Comparison of ENCODE assay signal across 10 cellular contexts in genomic region chr14:64235652-64236640, GRCh38. TPM values are rescaled to one million over a fixed set of nuclear protein-coding genes. Genes with fewer than 3 reads are reported as not detected.
DNase-seq lines count a peak whose midpoint lies in the region; ATAC-seq lines count a peak whose summit lies in the region.
"Had no signal": no experiment of that assay in that cellular context is flagged by ENCODE, and none has a peak within 500 bp of the region (broad histone marks: within the 10 kb centered on the region; RNA-seq: fewer than 3 reads in every experiment).

No MANE protein-coding gene starts in this region.

- H3K9me2 ChIP-seq in GM23248 (ENCODE audit: insufficient read depth), result no peaks in the 10 kb centered on the region

- H3K27me3 ChIP-seq in GM23248 (replicated peaks; ENCODE audit: insufficient read depth), result 0 out of 2 replicates have a peak, but pooled peaks cover 8% of the 10 kb centered on the region

- ATAC-seq in GM18861 (IDR thresholded peaks at IDR 0.05; ENCODE audit: unreplicated experiment) (peak; percentile 56), GM21717 (IDR thresholded peaks at IDR 0.05; ENCODE audit: unreplicated experiment) (peak; percentile 70), HG03565 (IDR thresholded peaks at IDR 0.05; ENCODE audit: unreplicated experiment) (peak; percentile 58), naive B cell (ENCODE audit: low read depth in 2 of 2) (peak; percentile 78 to 80)

- no peak overlapping the region for H3K9ac ChIP-seq in GM23248

- H3K4me3 ChIP-seq in GM23248, result no peak overlapping the region

- H3K36me3 ChIP-seq in GM23248 (ENCODE audit: low read depth), result no peaks in the 10 kb centered on the region

- no peaks in the 10 kb centered on the region for H3K9me3 Mint-ChIP-seq in naive B cell
- H3K9me3 Mint-ChIP-seq: H9 had no signal

- in situ Hi-C loops in GM23248 (cut with MboI), result no loop called here

- H3K4me1 ChIP-seq in GM23248 (ENCODE audit: insufficient read depth), result 0 out of 2 replicates have a peak, but pooled peaks cover 14% of the 10 kb centered on the region

- peak overlapping the region; percentile 65 to 88 (median 74) for H3K4me3 Mint-ChIP-seq in naive B cell
- H3K4me3 Mint-ChIP-seq: activated naive CD8-positive, alpha-beta T cell; H9 had no signal

- H3K36me3 Mint-ChIP-seq in naive B cell, result no peaks in the 10 kb centered on the region
- H3K36me3 Mint-ChIP-seq: activated naive CD8-positive, alpha-beta T cell had no signal

- H3F3A ChIP-seq in GM23248 (ENCODE audit: insufficient read depth), result peaks cover 5% of the 10 kb centered on the region

- H3K79me2 ChIP-seq in GM23248 (ENCODE audit: insufficient read depth), result no peaks in the 10 kb centered on the region

- H3K27ac ChIP-seq in GM23248, result no peak overlapping the region

- H3K27me3 Mint-ChIP-seq in naive B cell, result no peaks in the 10 kb centered on the region

- H3K4me1 Mint-ChIP-seq in naive B cell, result peaks cover 58 to 69% (median 62%) of the 10 kb centered on the region in 3 donors

- no peaks in the 10 kb centered on the region for H3K9me3 ChIP-seq in GM23248 (ENCODE audit: low read depth)

- H3K4me2 ChIP-seq in GM23248 (ENCODE audit: unreplicated experiment), result no peak overlapping the region

- no peak overlapping the region for H2AFZ ChIP-seq in GM23248

- peak overlapping the region; percentile 99 to 100 (median 100) for H3K27ac Mint-ChIP-seq in naive B cell
- H3K27ac Mint-ChIP-seq: activated naive CD8-positive, alpha-beta T cell had no signal

- WGBS in GM23248 (ENCODE audit: low coverage in 1 of 2, low lambda C conversion rate in 2 of 2, missing lambda C conversion rate in 2 of 2), 2 experiments, result 56 to 62% methylated on average over 13 of the region's 13 CpGs

- no peaks in the 10 kb centered on the region for H4K20me1 ChIP-seq in GM23248 (ENCODE audit: insufficient read depth)

- DNase-seq in naive B cell, result peak; percentile 94
- no peak for DNase-seq in stimulated activated CD4-positive, alpha-beta T cell treated with anti-CD3 and anti-CD28 coated beads, Interleukin-4, amount 100 ng/mL, for 1 hour
- no peak for DNase-seq in hippocampal formation (lab: John Stamatoyannopoulos, UW)
- no peak for DNase-seq in GM23248
- no peak for DNase-seq in DMS153 treated with DMSO at 0.1 percent for 48 hours (lab: John Stamatoyannopoulos, UW; ENCODE audit: unreplicated experiment)
- DNase-seq: H9 had no signal

RNA-seq across cellular contexts. Expression of gene ESR2, which starts 58.2 kb away (rescaled TPM):
- polyA plus RNA-seq in naive B cell (ENCODE audit: low read depth in 6 of 6) (1 to 10 TPM; 1.6 to 7.4 (median 3.2) TPM), GM23248 (2016; fragmentation: Nextera tagmentation; extraction: Ambion mirVana) (not detected in 2 replicates)
- total RNA-seq in GM23248 (2014; rRNA removed; shearing (Covaris generic)), result not detected in 2 replicates
